In the genomic region with DNA sequence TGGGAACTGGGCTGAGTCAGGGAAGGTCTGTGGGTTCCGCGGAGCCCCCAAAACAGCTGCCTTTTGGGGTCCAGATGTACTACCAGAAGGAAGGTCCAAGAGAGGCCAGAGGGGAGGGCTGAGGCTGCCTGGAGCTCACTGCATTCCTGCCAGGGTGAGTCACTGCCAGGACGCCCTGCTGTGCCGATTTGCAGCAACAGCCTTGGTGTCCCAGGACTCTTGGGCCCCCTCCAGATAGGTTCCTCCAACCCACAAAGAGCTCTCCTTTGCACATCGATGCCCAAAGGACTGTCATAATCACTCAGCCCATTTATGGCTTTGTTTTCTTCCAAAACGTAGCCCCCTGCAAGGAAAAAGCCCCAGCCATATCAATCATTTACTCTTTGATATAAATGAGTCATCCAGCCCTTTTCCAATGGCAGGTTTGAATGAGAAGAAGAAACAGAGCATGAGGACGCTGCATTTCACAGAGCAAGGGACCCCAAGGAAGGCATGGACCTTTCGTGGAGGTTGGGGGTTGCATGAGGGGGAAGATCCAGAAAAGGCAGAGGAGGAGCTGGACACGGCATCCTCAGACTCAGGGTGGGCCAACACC, we compare ENCODE assay signal across 10 cellular contexts. TPM values are rescaled to one million over a fixed set of nuclear protein-coding genes. Genes with fewer than 3 reads are reported as not detected.
DNase-seq lines count a peak whose midpoint lies in the region; ATAC-seq and TF ChIP-seq lines count a peak whose summit lies in the region.
"Had no signal": no experiment of that assay in that cellular context is flagged by ENCODE, and none has a peak within 500 bp of the region (broad histone marks: within the 10 kb centered on the region; RNA-seq: fewer than 3 reads in every experiment).

No MANE protein-coding gene starts in this region.

- H3K27ac Mint-ChIP-seq in GM23338 = peak overlapping the region; percentile 87; the same call in 1 of the 2 replicates
- H3K27ac Mint-ChIP-seq in stimulated activated memory B cell treated with anti-CD40 and anti-IgM and Interleukin-4, amounts not matched to agents 10 μg/mL and 1 μg/mL and 100 μg/mL, for 72 hours = no peak overlapping the region
- H3K27ac Mint-ChIP-seq in activated CD8-positive, alpha-beta memory T cell treated with anti-CD3 and anti-CD28 coated beads, Interleukin-2, amount 10 ng/mL, durations not matched to agents 7 days and 5 days = no peak overlapping the region
- H3K27ac Mint-ChIP-seq: naive thymus-derived CD4-positive, alpha-beta T cell; stimulated activated naive CD8-positive, alpha-beta T cell treated with anti-CD3 and anti-CD28 coated beads, Interleukin-15, Interleukin-2, amounts not matched to agents 100 ng/mL and 50 ng/mL, for 24 hours had no signal

- CTCF ChIA-PET in activated CD8-positive, alpha-beta memory T cell treated with anti-CD3 and anti-CD28 coated beads, Interleukin-2, amount 10 ng/mL, durations not matched to agents 7 days and 5 days (lab: Charles Lee) = no interaction called here

- peaks cover 6% of the 10 kb centered on the region for H3K27me3 Mint-ChIP-seq in GM23338 (ENCODE audit: insufficient read depth, low read depth, poor library complexity)
- peaks cover 21% of the 10 kb centered on the region for H3K27me3 Mint-ChIP-seq in stimulated activated memory B cell treated with anti-CD40 and anti-IgM and Interleukin-4, amounts not matched to agents 10 μg/mL and 1 μg/mL and 100 μg/mL, for 72 hours
- peaks cover 6% of the 10 kb centered on the region for H3K27me3 Mint-ChIP-seq in activated CD8-positive, alpha-beta memory T cell treated with anti-CD3 and anti-CD28 coated beads, Interleukin-2, amount 10 ng/mL, durations not matched to agents 7 days and 5 days

- H3K4me3 ChIP-seq in GM23338 (no peak overlapping the region), foreskin fibroblast (ENCODE audit: low read depth in 1 of 2, low read length in 2 of 2) (no peak overlapping the region), psoas muscle (no peak overlapping the region)

- H3K4me2 ChIP-seq in GM23338 = peak overlapping the region; percentile 66

- no peaks in the 10 kb centered on the region; the same call in 2 of the 3 replicates for H3K9me3 Mint-ChIP-seq in GM23338
- no peaks in the 10 kb centered on the region for H3K9me3 Mint-ChIP-seq in stimulated activated memory B cell treated with anti-CD40 and anti-IgM and Interleukin-4, amounts not matched to agents 10 μg/mL and 1 μg/mL and 100 μg/mL, for 72 hours
- H3K9me3 Mint-ChIP-seq in activated CD8-positive, alpha-beta memory T cell treated with anti-CD3 and anti-CD28 coated beads, Interleukin-2, amount 10 ng/mL, durations not matched to agents 7 days and 5 days (ENCODE audit: low read depth) = no peaks in the 10 kb centered on the region
- H3K9me3 Mint-ChIP-seq: naive thymus-derived CD4-positive, alpha-beta T cell had no signal

- no peak overlapping the region for H3K27ac ChIP-seq in GM23338 (ENCODE audit: low read depth)
- H3K27ac ChIP-seq in psoas muscle = no peak overlapping the region

- H3K79me2 ChIP-seq in GM23338 (replicated peaks; ENCODE audit: insufficient read depth) = no peaks in the 10 kb centered on the region

- H3K27me3 ChIP-seq in GM23338 (ENCODE audit: insufficient read depth) = no peaks in the 10 kb centered on the region
- peaks cover 0 to 2% (median 0%) of the 10 kb centered on the region in 3 donors for H3K27me3 ChIP-seq in psoas muscle (ENCODE audit: insufficient read depth in 3 of 3, low read length in 2 of 3)

- H3K9me2 ChIP-seq in GM23338 (ENCODE audit: insufficient read depth) = peaks cover 7% of the 10 kb centered on the region; the same call in 1 of the 2 replicates

- in situ Hi-C loops in SK-MEL-5 (cut with HindIII; ENCODE audit: low pct_unique_long_range_greater_than_20kb, low sequenced_read_pairs) = no loop called here

- TF ChIP-seq CTCF in GM23338 (conservative IDR thresholded peaks at IDR 0.05; ENCODE audit: low read depth in 2 of 2) = no peak
- TF ChIP-seq CTCF in foreskin fibroblast (IDR thresholded peaks at IDR 0.05; ENCODE audit: low read depth, low read length) = no peak
- TF ChIP-seq CTCF in psoas muscle (IDR thresholded peaks at IDR 0.05) = no peak

- 33 to 55% (median 44%) methylated on average over 9 of the region's 9 CpGs for WGBS in psoas muscle, 3 donors

- H3K4me1 ChIP-seq in GM23338 (ENCODE audit: insufficient read depth) = peaks cover 8% of the 10 kb centered on the region; the same call in 1 of the 2 replicates
- no peaks in the 10 kb centered on the region for H3K4me1 ChIP-seq in psoas muscle

- H3K36me3 ChIP-seq in GM23338 (ENCODE audit: insufficient read depth) (no peaks in the 10 kb centered on the region), psoas muscle (ENCODE audit: insufficient read depth in 1 of 2, low read depth in 1 of 2) (no peaks in the 10 kb centered on the region)

- intact Hi-C loops in psoas muscle (cut with DNase I) = no loop called here

- H3F3A ChIP-seq in GM23338 (replicated peaks; ENCODE audit: low read depth) = no peaks in the 10 kb centered on the region

- DNase-seq in GM23338 (ENCODE audit: low spot score) (peak; percentile 62), SK-MEL-5 (ENCODE audit: low read depth, low spot score) (peak; percentile 17), foreskin fibroblast (peak; percentile 73 to 89), psoas muscle (peak; percentile 39 to 68), NCI-H1436 treated with DMSO at 0.1 percent for 48 hours (lab: John Stamatoyannopoulos, UW) (no peak)
- no peak for DNase-seq in activated CD8-positive, alpha-beta memory T cell treated with anti-CD3 and anti-CD28 coated beads, Interleukin-2, amount 10 ng/mL, durations not matched to agents 7 days and 5 days
- DNase-seq: naive thymus-derived CD4-positive, alpha-beta T cell had no signal

- H4K20me1 ChIP-seq in GM23338 (replicated peaks; ENCODE audit: insufficient read depth) = no peaks in the 10 kb centered on the region

- no peak overlapping the region for H3K4me3 Mint-ChIP-seq in GM23338
- no peak overlapping the region for H3K4me3 Mint-ChIP-seq in stimulated activated memory B cell treated with anti-CD40 and anti-IgM and Interleukin-4, amounts not matched to agents 10 μg/mL and 1 μg/mL and 100 μg/mL, for 72 hours
- H3K4me3 Mint-ChIP-seq in activated CD8-positive, alpha-beta memory T cell treated with anti-CD3 and anti-CD28 coated beads, Interleukin-2, amount 10 ng/mL, durations not matched to agents 7 days and 5 days = no peak overlapping the region
- H3K4me3 Mint-ChIP-seq: naive thymus-derived CD4-positive, alpha-beta T cell; stimulated activated naive CD8-positive, alpha-beta T cell treated with anti-CD3 and anti-CD28 coated beads, Interleukin-15, Interleukin-2, amounts not matched to agents 100 ng/mL and 50 ng/mL, for 24 hours had no signal

- H3K36me3 Mint-ChIP-seq in GM23338 (ENCODE audit: low read depth) = no peaks in the 10 kb centered on the region
- H3K36me3 Mint-ChIP-seq in stimulated activated memory B cell treated with anti-CD40 and anti-IgM and Interleukin-4, amounts not matched to agents 10 μg/mL and 1 μg/mL and 100 μg/mL, for 72 hours = no peaks in the 10 kb centered on the region
- no peaks in the 10 kb centered on the region for H3K36me3 Mint-ChIP-seq in activated CD8-positive, alpha-beta memory T cell treated with anti-CD3 and anti-CD28 coated beads, Interleukin-2, amount 10 ng/mL, durations not matched to agents 7 days and 5 days
- H3K36me3 Mint-ChIP-seq: naive thymus-derived CD4-positive, alpha-beta T cell had no signal

- peak overlapping the region; percentile 95 for H2AFZ ChIP-seq in GM23338

- no peaks in the 10 kb centered on the region for H3K9me3 ChIP-seq in psoas muscle

- ATAC-seq in GM23338 (peak; percentile 91), psoas muscle (peak; percentile 63 to 78 (median 71)), GM18519 (IDR thresholded peaks at IDR 0.05; ENCODE audit: low FRiP score, unreplicated experiment) (no peak)
- no peak for ATAC-seq in stimulated activated memory B cell treated with anti-CD40 and anti-IgM and Interleukin-4, amounts not matched to agents 10 μg/mL and 1 μg/mL and 100 μg/mL, for 72 hours
- ATAC-seq in activated CD8-positive, alpha-beta memory T cell treated with anti-CD3 and anti-CD28 coated beads, Interleukin-2, amount 10 ng/mL, durations not matched to agents 7 days and 5 days = no peak
- ATAC-seq: naive thymus-derived CD4-positive, alpha-beta T cell had no signal

- peaks cover 17% of the 10 kb centered on the region for H3K4me1 Mint-ChIP-seq in GM23338
- no peaks in the 10 kb centered on the region for H3K4me1 Mint-ChIP-seq in stimulated activated memory B cell treated with anti-CD40 and anti-IgM and Interleukin-4, amounts not matched to agents 10 μg/mL and 1 μg/mL and 100 μg/mL, for 72 hours
- H3K4me1 Mint-ChIP-seq in activated CD8-positive, alpha-beta memory T cell treated with anti-CD3 and anti-CD28 coated beads, Interleukin-2, amount 10 ng/mL, durations not matched to agents 7 days and 5 days = peaks cover 5% of the 10 kb centered on the region

TF ChIP-seq in GM23338, 12 proteins besides CTCF, POLR2A, EP300 and RAD21 (continues in another document):
- TF ChIP-seq EZH2 (IDR thresholded peaks at IDR 0.05; ENCODE audit: low read depth, unreplicated experiment) (no peak), JUNB (IDR thresholded peaks at IDR 0.05; ENCODE audit: unreplicated experiment) (no peak)
- TF ChIP-seq, protein P1, sequence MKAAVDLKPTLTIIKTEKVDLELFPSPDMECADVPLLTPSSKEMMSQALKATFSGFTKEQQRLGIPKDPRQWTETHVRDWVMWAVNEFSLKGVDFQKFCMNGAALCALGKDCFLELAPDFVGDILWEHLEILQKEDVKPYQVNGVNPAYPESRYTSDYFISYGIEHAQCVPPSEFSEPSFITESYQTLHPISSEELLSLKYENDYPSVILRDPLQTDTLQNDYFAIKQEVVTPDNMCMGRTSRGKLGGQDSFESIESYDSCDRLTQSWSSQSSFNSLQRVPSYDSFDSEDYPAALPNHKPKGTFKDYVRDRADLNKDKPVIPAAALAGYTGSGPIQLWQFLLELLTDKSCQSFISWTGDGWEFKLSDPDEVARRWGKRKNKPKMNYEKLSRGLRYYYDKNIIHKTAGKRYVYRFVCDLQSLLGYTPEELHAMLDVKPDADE (IDR thresholded peaks at IDR 0.05) = no peak

RNA-seq across cellular contexts. Expression of gene COL13A1, which starts 32.2 kb away (rescaled TPM):
- 7.1 and 8.6 TPM in 2 replicates for total RNA-seq in GM23338 (2014; rRNA removed; shearing (Covaris generic))
- 5.1 and 5.2 TPM in 2 replicates for polyA plus RNA-seq in GM23338 (2016; fragmentation: Nextera tagmentation; extraction: Ambion mirVana)
- total RNA-seq in SK-MEL-5 (2014; rRNA removed; shearing (Covaris generic)) = 0.11 TPM in 1 of 2 replicates, not detected in the other
- 0.22 and 0.30 TPM in 2 replicates for polyA plus RNA-seq in SK-MEL-5 (2015; cell fraction: cytosol; rRNA removed)
- 0.41 TPM in 1 of 2 replicates, not detected in the other for polyA plus RNA-seq in SK-MEL-5 (2015; cell fraction: nucleus; rRNA removed)
- total RNA-seq in psoas muscle = 10 to 100 TPM in 1 of 4 donors, 1 to 10 TPM in 2, under 1 TPM in 1; 0.94 to 10.7 (median 3.2) TPM
- 1 to 10 TPM in 1 of 3 donors, under 1 TPM in 2; 0.35 to 2.9 (median 0.74) TPM for polyA plus RNA-seq in psoas muscle
- not detected for total RNA-seq in activated CD8-positive, alpha-beta memory T cell treated with anti-CD3 and anti-CD28 coated beads, Interleukin-2, amount 10 ng/mL, durations not matched to agents 7 days and 5 days
- polyA plus RNA-seq: naive thymus-derived CD4-positive, alpha-beta T cell had no signal

Comparison
In these comparisons a context has a peak if more than half of its experiments do, and no peak if none do; other contexts are left out.
1. ATAC-seq: peak in GM23338 (single experiment) and psoas muscle (4 of 4); none in stimulated activated memory B cell treated with anti-CD40 and anti-IgM and Interleukin-4, amounts not matched to agents 10 μg/mL and 1 μg/mL and 100 μg/mL, for 72 hours (single experiment), GM18519 (single experiment) and activated CD8-positive, alpha-beta memory T cell treated with anti-CD3 and anti-CD28 coated beads, Interleukin-2, amount 10 ng/mL, durations not matched to agents 7 days and 5 days (single experiment).
2. DNase-seq: peak in GM23338 (single experiment), SK-MEL-5 (single experiment), foreskin fibroblast (2 of 2) and psoas muscle (2 of 2); none in activated CD8-positive, alpha-beta memory T cell treated with anti-CD3 and anti-CD28 coated beads, Interleukin-2, amount 10 ng/mL, durations not matched to agents 7 days and 5 days (single experiment) and NCI-H1436 treated with DMSO at 0.1 percent for 48 hours (single experiment).